In the genomic region with DNA sequence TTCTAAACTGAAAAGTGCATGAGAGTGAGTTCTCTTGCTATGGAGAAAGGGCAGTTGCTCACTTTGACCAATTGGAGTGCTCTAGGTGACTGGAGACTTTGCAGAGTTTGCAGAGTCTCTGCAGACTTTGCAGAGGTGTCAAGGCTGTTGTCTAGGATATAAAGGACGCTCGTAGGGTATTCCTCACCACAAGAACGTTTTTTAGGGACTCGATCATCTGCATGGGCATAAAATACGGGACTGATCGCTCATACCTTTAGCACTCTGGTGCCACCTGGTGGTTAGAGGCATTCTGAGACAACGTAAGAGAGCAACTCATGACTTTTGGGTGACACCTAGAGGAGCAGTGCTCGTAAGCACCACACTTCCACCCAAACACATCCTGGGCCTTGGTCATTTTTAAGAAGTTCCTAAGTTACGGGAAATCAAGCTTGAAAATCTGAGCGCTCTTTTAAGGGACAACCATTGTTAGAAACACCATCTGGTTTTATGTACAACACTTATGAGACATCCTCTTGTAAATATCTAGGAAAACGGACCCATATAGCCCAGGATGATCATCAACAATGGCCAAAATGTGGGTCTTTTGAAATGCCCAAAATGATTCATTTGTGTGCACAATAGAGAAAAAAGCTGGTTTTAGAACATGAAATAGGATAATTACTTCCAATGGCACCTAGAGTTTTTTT, we compare ENCODE assay signal across 8 cellular contexts. TPM values are rescaled to one million over a fixed set of nuclear protein-coding genes. Genes with fewer than 3 reads are reported as not detected.
DNase-seq lines count a peak whose midpoint lies in the region; ATAC-seq and TF ChIP-seq lines count a peak whose summit lies in the region.

No MANE protein-coding gene starts in this region.

- H3K4me1 ChIP-seq in A673 (ENCODE audit: insufficient read depth, low read length, poor library complexity, severe bottlenecking): no peaks in the 10 kb centered on the region
- no peaks in the 10 kb centered on the region for H3K4me1 ChIP-seq in effector memory CD4-positive, alpha-beta T cell (ENCODE audit: control insufficient read depth, insufficient read depth, low read length, poor library complexity, severe bottlenecking)

- CTCF ChIA-PET in A673 (lab: Charles Lee): interaction anchor here (1.0 to 1.2 kb wide), 3 partner anchors 128 to 568 kb away, joined by 3 to 17 read pairs (median 6); no protein-coding TSS in a partner anchor
- CTCF ChIA-PET in activated CD4-positive, alpha-beta memory T cell treated with anti-CD3 and anti-CD28 coated beads, Interleukin-2, amount 10 ng/mL, durations not matched to agents 7 days and 5 days (lab: Charles Lee): interaction anchor here (0.6 to 11.2 kb wide), 37 partner anchors 9 to 569 kb away, joined by 3 to 232 read pairs (median 4); a partner anchor contains a TSS

- H3K4me1 Mint-ChIP-seq in activated CD4-positive, alpha-beta memory T cell treated with anti-CD3 and anti-CD28 coated beads, Interleukin-2, amount 10 ng/mL, durations not matched to agents 7 days and 5 days: peaks cover 33% of the 10 kb centered on the region
- H3K4me1 Mint-ChIP-seq in memory B cell: peaks cover 2% of the 10 kb centered on the region

- intact Hi-C loops in A673 (cut with micrococcal nuclease; ENCODE audit: unreplicated experiment): loop anchor here (2.0 to 5.0 kb wide), 2 partner anchors 140 to 317 kb away; no protein-coding TSS in a partner anchor

- POLR2A ChIA-PET in A673 (lab: Charles Lee; ENCODE audit: low non-redundant PET): no interaction called here
- POLR2A ChIA-PET in activated CD4-positive, alpha-beta memory T cell treated with anti-CD3 and anti-CD28 coated beads, Interleukin-2, amount 10 ng/mL, durations not matched to agents 7 days and 5 days (lab: Charles Lee): interaction anchor here (0.6 to 1.4 kb wide), 6 partner anchors 11 to 291 kb away, joined by 3 to 5 read pairs (median 3); no protein-coding TSS in a partner anchor

- peak; percentile 86 for TF ChIP-seq CTCF in A673 (conservative IDR thresholded peaks at IDR 0.05; ENCODE audit: low read depth, low read length)

- no peak overlapping the region for H3K27ac ChIP-seq in A673 (ENCODE audit: low read depth, low read length, poor library complexity, severe bottlenecking)
- H3K27ac ChIP-seq in effector memory CD4-positive, alpha-beta T cell (ENCODE audit: insufficient read depth, low read length, poor library complexity, severe bottlenecking): no peak overlapping the region

- H3K27me3 Mint-ChIP-seq in activated CD4-positive, alpha-beta memory T cell treated with anti-CD3 and anti-CD28 coated beads, Interleukin-2, amount 10 ng/mL, durations not matched to agents 7 days and 5 days: peaks cover 27% of the 10 kb centered on the region
- H3K27me3 Mint-ChIP-seq in memory B cell: no peaks in the 10 kb centered on the region

- no peaks in the 10 kb centered on the region for H3K9me3 ChIP-seq in A673 (ENCODE audit: low read depth, low read length, poor library complexity, severe bottlenecking)
- H3K9me3 ChIP-seq in effector memory CD4-positive, alpha-beta T cell (ENCODE audit: control insufficient read depth, low read length): no peaks in the 10 kb centered on the region

- ATAC-seq in GM18520 (IDR thresholded peaks at IDR 0.05; ENCODE audit: unreplicated experiment): peak; percentile 74
- peak; percentile 98 for ATAC-seq in memory B cell (ENCODE audit: low read depth)

- no peaks in the 10 kb centered on the region for H3K27me3 ChIP-seq in A673 (replicated peaks; ENCODE audit: insufficient read depth, low read depth, low read length, poor library complexity)
- H3K27me3 ChIP-seq in effector memory CD4-positive, alpha-beta T cell (replicated peaks; ENCODE audit: control insufficient read depth, insufficient read depth, low read length, poor library complexity, severe bottlenecking): no peaks in the 10 kb centered on the region

- no TSS peak for BruUV-seq in A673 (replicated peaks; lab: Mats Ljungman, UMichigan)

- H3K36me3 Mint-ChIP-seq in activated CD4-positive, alpha-beta memory T cell treated with anti-CD3 and anti-CD28 coated beads, Interleukin-2, amount 10 ng/mL, durations not matched to agents 7 days and 5 days (ENCODE audit: low read depth): peaks cover 2% of the 10 kb centered on the region
- H3K36me3 Mint-ChIP-seq in memory B cell: no peaks in the 10 kb centered on the region

- peak; percentile 83 for DNase-seq in A673 (ENCODE audit: low spot score)
- peak; percentile 83 for DNase-seq in HT1080 (ENCODE audit: low read depth)
- DNase-seq in NK-92 (lab: John Stamatoyannopoulos, UW; ENCODE audit: unreplicated experiment): peak; percentile 33
- DNase-seq in activated CD4-positive, alpha-beta memory T cell treated with anti-CD3 and anti-CD28 coated beads, Interleukin-2, amount 10 ng/mL, durations not matched to agents 7 days and 5 days: peak; percentile 91
- DNase-seq in effector memory CD4-positive, alpha-beta T cell: peak; percentile 67 to 85 (median 78)
- DNase-seq in memory B cell (ENCODE audit: low spot score in 2 of 2): peak; percentile 82 to 85
- peak; percentile 71 for DNase-seq in stimulated activated CD8-positive, alpha-beta memory T cell treated with anti-CD3 and anti-CD28 coated beads, Interleukin-15, amount 100 ng/mL, for 24 hours (ENCODE audit: low read depth)

- no peaks in the 10 kb centered on the region for H3K36me3 ChIP-seq in A673 (ENCODE audit: insufficient read depth, low read length, poor library complexity, severe bottlenecking)
- H3K36me3 ChIP-seq in effector memory CD4-positive, alpha-beta T cell (ENCODE audit: control insufficient read depth, insufficient read depth, low read length): no peaks in the 10 kb centered on the region

- no peak overlapping the region for H3K4me3 ChIP-seq in A673 (ENCODE audit: low read depth, low read length, poor library complexity, severe bottlenecking)
- no peak overlapping the region for H3K4me3 ChIP-seq in effector memory CD4-positive, alpha-beta T cell (ENCODE audit: insufficient read depth, low read depth, low read length, poor library complexity, severe bottlenecking)

- no peak overlapping the region for H3K4me3 Mint-ChIP-seq in activated CD4-positive, alpha-beta memory T cell treated with anti-CD3 and anti-CD28 coated beads, Interleukin-2, amount 10 ng/mL, durations not matched to agents 7 days and 5 days
- H3K4me3 Mint-ChIP-seq in memory B cell: peak overlapping the region; percentile 68

- no peaks in the 10 kb centered on the region for H3K9me3 Mint-ChIP-seq in activated CD4-positive, alpha-beta memory T cell treated with anti-CD3 and anti-CD28 coated beads, Interleukin-2, amount 10 ng/mL, durations not matched to agents 7 days and 5 days
- no peaks in the 10 kb centered on the region for H3K9me3 Mint-ChIP-seq in memory B cell

- H3K27ac Mint-ChIP-seq in activated CD4-positive, alpha-beta memory T cell treated with anti-CD3 and anti-CD28 coated beads, Interleukin-2, amount 10 ng/mL, durations not matched to agents 7 days and 5 days: no peak overlapping the region
- H3K27ac Mint-ChIP-seq in memory B cell: no peak overlapping the region

RNA-seq across cellular contexts. Expression of a gene that starts 51.6 kb away (rescaled TPM):
- not detected in 2 replicates for total RNA-seq in A673 (2021)
- not detected in 2 replicates for total RNA-seq in HT1080 (2014; rRNA removed; shearing (Covaris generic))
- 0.07 TPM in 1 of 2 replicates, not detected in the other for polyA plus RNA-seq in HT1080 (2015; cell fraction: cytosol; rRNA removed)
- not detected in 2 replicates for polyA plus RNA-seq in HT1080 (2015; cell fraction: nucleus; rRNA removed)
- total RNA-seq in activated CD4-positive, alpha-beta memory T cell treated with anti-CD3 and anti-CD28 coated beads, Interleukin-2, amount 10 ng/mL, durations not matched to agents 7 days and 5 days: not detected

Comparison
In these comparisons a context has a peak if more than half of its experiments do, and no peak if none do; other contexts are left out.
1. DNase-seq: peak in every context shown above with its lines; median percentile 91 in activated CD4-positive, alpha-beta memory T cell treated with anti-CD3 and anti-CD28 coated beads, Interleukin-2, amount 10 ng/mL, durations not matched to agents 7 days and 5 days; 84 in memory B cell; 83 in A673; 83 in HT1080; 78 in effector memory CD4-positive, alpha-beta T cell; 71 in stimulated activated CD8-positive, alpha-beta memory T cell treated with anti-CD3 and anti-CD28 coated beads, Interleukin-15, amount 100 ng/mL, for 24 hours; 33 in NK-92.